2 cellular contexts compared by ENCODE assay signal in the genomic region with DNA sequence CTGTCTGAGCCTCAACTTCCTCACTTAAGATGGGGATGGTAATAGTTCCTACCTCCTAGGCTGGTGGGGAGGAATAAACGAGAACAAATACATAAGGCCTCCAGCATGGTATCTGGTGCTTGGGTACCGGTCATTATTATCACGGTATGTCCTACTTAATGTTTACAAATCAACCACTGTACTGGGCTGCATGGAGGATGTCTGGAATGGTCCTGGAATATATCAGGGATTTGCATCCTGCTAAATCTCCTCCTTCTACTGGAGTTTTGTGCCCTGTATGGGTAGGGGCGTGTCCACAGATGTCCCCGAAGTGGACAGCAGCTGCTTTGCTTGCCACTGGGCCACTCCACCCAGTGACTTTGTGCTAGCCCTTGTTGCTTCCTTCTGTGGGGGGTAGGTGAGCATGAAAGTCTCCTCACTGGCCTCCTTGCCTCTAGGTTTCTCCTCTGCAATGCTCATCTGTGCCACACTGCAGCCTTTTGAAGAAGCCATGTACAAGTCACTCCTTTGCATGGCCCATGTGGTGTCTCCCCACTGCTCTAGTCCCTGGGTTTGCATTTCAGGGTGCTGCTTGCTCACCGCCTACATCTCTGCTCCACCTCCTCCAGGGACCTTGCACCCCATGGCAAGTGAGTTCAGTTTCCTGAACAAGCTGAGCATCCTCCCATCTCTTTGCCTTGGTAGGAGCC.
TF ChIP-seq lines count a peak whose summit lies in the region.

No MANE protein-coding gene starts in this region.

TF ChIP-seq in IMR-90, 13 proteins besides CTCF, POLR2A, EP300 and RAD21:
- TF ChIP-seq SMC3 (IDR thresholded peaks at IDR 0.05; ENCODE audit: low read depth, low read length), result no peak
- TF ChIP-seq MXI1 (IDR thresholded peaks at IDR 0.05; ENCODE audit: borderline replicate concordance, low read depth, low read length), result no peak
- no peak for TF ChIP-seq CHD1 (IDR thresholded peaks at IDR 0.05; ENCODE audit: low read depth, low read length)
- no peak for TF ChIP-seq RFX5 (IDR thresholded peaks at IDR 0.05; ENCODE audit: low read depth, low read length)
- TF ChIP-seq MAFK (IDR thresholded peaks at IDR 0.05; ENCODE audit: low read depth, low read length), result no peak
- no peak for TF ChIP-seq NFE2L2 (IDR thresholded peaks at IDR 0.05; ENCODE audit: low read depth, low read length)
- TF ChIP-seq, protein P1, sequence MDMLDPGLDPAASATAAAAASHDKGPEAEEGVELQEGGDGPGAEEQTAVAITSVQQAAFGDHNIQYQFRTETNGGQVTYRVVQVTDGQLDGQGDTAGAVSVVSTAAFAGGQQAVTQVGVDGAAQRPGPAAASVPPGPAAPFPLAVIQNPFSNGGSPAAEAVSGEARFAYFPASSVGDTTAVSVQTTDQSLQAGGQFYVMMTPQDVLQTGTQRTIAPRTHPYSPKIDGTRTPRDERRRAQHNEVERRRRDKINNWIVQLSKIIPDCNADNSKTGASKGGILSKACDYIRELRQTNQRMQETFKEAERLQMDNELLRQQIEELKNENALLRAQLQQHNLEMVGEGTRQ (IDR thresholded peaks at IDR 0.05; ENCODE audit: low read depth, low read length), result no peak
- no peak for TF ChIP-seq BHLHE40 (IDR thresholded peaks at IDR 0.05; ENCODE audit: low read depth, low read length)
- no peak for TF ChIP-seq MAZ (IDR thresholded peaks at IDR 0.05; ENCODE audit: borderline replicate concordance, low read depth, low read length)
- no peak for TF ChIP-seq FOS (IDR thresholded peaks at IDR 0.05; ENCODE audit: low read depth, low read length)
- no peak for TF ChIP-seq CEBPB (IDR thresholded peaks at IDR 0.05; ENCODE audit: low read depth, low read length)
- TF ChIP-seq RCOR1 (IDR thresholded peaks at IDR 0.05; ENCODE audit: insufficient replicate concordance, low read length), result no peak
- TF ChIP-seq, protein P2, sequence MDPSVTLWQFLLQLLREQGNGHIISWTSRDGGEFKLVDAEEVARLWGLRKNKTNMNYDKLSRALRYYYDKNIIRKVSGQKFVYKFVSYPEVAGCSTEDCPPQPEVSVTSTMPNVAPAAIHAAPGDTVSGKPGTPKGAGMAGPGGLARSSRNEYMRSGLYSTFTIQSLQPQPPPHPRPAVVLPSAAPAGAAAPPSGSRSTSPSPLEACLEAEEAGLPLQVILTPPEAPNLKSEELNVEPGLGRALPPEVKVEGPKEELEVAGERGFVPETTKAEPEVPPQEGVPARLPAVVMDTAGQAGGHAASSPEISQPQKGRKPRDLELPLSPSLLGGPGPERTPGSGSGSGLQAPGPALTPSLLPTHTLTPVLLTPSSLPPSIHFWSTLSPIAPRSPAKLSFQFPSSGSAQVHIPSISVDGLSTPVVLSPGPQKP (IDR thresholded peaks at IDR 0.05; ENCODE audit: borderline replicate concordance, low read depth, low read length), result no peak

TF ChIP-seq in HEK293T, 16 proteins besides CTCF, POLR2A, EP300 and RAD21:
- TF ChIP-seq SUZ12 (IDR thresholded peaks at IDR 0.05) (no peak), ELF4 (IDR thresholded peaks at IDR 0.05) (no peak), SP1 (IDR thresholded peaks at IDR 0.05) (no peak), BHLHE40 (IDR thresholded peaks at IDR 0.05; ENCODE audit: borderline replicate concordance) (no peak), HDGF (IDR thresholded peaks at IDR 0.05; ENCODE audit: borderline replicate concordance) (no peak), FOXK2 (IDR thresholded peaks at IDR 0.05) (no peak), TARDBP (IDR thresholded peaks at IDR 0.05) (no peak), FOXM1 (IDR thresholded peaks at IDR 0.05; ENCODE audit: borderline replicate concordance) (no peak), LEF1 (IDR thresholded peaks at IDR 0.05; ENCODE audit: borderline replicate concordance) (no peak), L3MBTL2 (conservative IDR thresholded peaks at IDR 0.05) (no peak), ARNT (IDR thresholded peaks at IDR 0.05) (no peak), FOXA1 (IDR thresholded peaks at IDR 0.05) (no peak)
- TF ChIP-seq, protein P3, sequence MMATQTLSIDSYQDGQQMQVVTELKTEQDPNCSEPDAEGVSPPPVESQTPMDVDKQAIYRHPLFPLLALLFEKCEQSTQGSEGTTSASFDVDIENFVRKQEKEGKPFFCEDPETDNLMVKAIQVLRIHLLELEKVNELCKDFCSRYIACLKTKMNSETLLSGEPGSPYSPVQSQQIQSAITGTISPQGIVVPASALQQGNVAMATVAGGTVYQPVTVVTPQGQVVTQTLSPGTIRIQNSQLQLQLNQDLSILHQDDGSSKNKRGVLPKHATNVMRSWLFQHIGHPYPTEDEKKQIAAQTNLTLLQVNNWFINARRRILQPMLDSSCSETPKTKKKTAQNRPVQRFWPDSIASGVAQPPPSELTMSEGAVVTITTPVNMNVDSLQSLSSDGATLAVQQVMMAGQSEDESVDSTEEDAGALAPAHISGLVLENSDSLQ (IDR thresholded peaks at IDR 0.05), result no peak
